ENCODE assay signal across 8 cellular contexts in the genomic region with DNA sequence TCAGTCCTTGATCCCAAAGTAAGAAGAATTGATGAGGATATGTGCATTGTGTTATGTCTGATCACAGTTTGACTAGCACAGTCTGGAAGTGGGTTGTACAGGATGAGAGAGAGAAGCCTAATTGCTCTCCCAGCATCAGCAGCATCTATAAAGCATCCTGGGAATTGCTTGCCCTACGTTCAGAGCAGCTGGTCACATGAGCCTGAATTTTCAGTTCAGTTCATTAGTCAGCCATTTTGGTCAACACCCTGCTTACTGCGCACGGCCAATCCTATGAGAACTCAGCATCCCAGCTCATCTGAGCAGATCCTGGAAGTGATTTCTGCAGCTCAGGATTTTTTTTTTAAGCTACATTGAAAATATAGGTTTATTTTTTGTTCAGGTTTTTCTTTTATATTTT. TPM values are rescaled to one million over a fixed set of nuclear protein-coding genes. Genes with fewer than 3 reads are reported as not detected.
A peak's percentile ranks its signal among the peaks of the same experiment; 100 is the strongest.
DNase-seq lines count a peak whose midpoint lies in the region; ATAC-seq and TF ChIP-seq lines count a peak whose summit lies in the region.

A gene with protein sequence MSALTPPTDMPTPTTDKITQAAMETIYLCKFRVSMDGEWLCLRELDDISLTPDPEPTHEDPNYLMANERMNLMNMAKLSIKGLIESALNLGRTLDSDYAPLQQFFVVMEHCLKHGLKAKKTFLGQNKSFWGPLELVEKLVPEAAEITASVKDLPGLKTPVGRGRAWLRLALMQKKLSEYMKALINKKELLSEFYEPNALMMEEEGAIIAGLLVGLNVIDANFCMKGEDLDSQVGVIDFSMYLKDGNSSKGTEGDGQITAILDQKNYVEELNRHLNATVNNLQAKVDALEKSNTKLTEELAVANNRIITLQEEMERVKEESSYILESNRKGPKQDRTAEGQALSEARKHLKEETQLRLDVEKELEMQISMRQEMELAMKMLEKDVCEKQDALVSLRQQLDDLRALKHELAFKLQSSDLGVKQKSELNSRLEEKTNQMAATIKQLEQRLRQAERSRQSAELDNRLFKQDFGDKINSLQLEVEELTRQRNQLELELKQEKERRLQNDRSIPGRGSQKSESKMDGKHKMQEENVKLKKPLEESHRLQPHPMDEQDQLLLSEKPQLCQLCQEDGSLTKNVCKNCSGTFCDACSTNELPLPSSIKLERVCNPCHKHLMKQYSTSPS (plus strand): TSS at position 218 of the 400 bp plus-strand sequence. CDS start 610 bp downstream, outside the sequence.

- H3K27me3 ChIP-seq in hepatocyte = no peaks in the 10 kb centered on the region

- no peaks in the 10 kb centered on the region for H3K9me2 ChIP-seq in hepatocyte (replicated peaks; ENCODE audit: insufficient read depth)

- CTCF ChIA-PET in GM10248 (lab: Yijun Ruan, JAX) = interaction anchor here (0.9 to 5.1 kb wide), 6 partner anchors 9 to 272 kb away, joined by 3 to 40 read pairs (median 3); a partner anchor contains a TSS

- H2AFZ ChIP-seq in hepatocyte = peak within 1 kb of the TSS; percentile 14

- POLR2A ChIA-PET in GM10248 (lab: Yijun Ruan, JAX) = interaction anchor here (0.7 kb wide), 1 partner anchor 25 kb away, joined by 3 read pairs; no protein-coding TSS in a partner anchor

- TF ChIP-seq CTCF in hepatocyte (IDR thresholded peaks at IDR 0.05; ENCODE audit: poor library complexity) (no peak), GM10248 (IDR thresholded peaks at IDR 0.05; ENCODE audit: control extremely low read depth, extremely low read depth, low read depth, missing control alignments) (no peak)

- H3K79me2 ChIP-seq in hepatocyte = peaks cover 82% of the 10 kb centered on the region

- H3K4me3 ChIP-seq in hepatocyte = peak within 1 kb of the TSS; percentile 1

- no peaks in the 10 kb centered on the region for H4K20me1 ChIP-seq in hepatocyte (ENCODE audit: insufficient read depth, poor library complexity, severe bottlenecking)

- 30% methylated on average over 3 of the region's 3 CpGs for WGBS in hepatocyte (ENCODE audit: low lambda C conversion rate, missing lambda C conversion rate)

- no peak for ATAC-seq in HG03039 (IDR thresholded peaks at IDR 0.05; ENCODE audit: unreplicated experiment)

- peak within 1 kb of the TSS; percentile 9 for H3K27ac ChIP-seq in hepatocyte

- peak within 1 kb of the TSS; percentile 69 for H3K4me2 ChIP-seq in hepatocyte

- H3K36me3 ChIP-seq in hepatocyte (replicated peaks; ENCODE audit: insufficient read depth, low read depth) = no peaks in the 10 kb centered on the region

- H3K9me3 ChIP-seq in hepatocyte (ENCODE audit: low read depth) = no peaks in the 10 kb centered on the region

- DNase-seq in GM03348 (ENCODE audit: low spot score) (peak; percentile 77), NCI-H345 (lab: John Stamatoyannopoulos, UW) (peak; percentile 82), astrocyte of the hippocampus (ENCODE audit: low read depth, low spot score) (peak; percentile 94), hepatocyte (ENCODE audit: low spot score) (peak; percentile 46), renal cortical epithelial cell (ENCODE audit: low read depth) (peak; percentile 82), GM10248 (ENCODE audit: extremely low spot score) (no peak)
- DNase-seq in stimulated activated CD4-positive, alpha-beta T cell treated with anti-CD3 and anti-CD28 coated beads, Interleukin-12 subunit alpha, Interleukin-12 subunit beta, amount 100 ng/mL, for 4 hours = no peak

- no peaks in the 10 kb centered on the region for H3K4me1 ChIP-seq in hepatocyte (ENCODE audit: insufficient read depth)

RNA-seq across cellular contexts. Expression of the gene that starts here (rescaled TPM):
- total RNA-seq in hepatocyte = 31.2 and 40.1 TPM in 2 replicates
- polyA plus RNA-seq in hepatocyte = 22.2 and 25.6 TPM in 2 replicates
- 37.9 and 74.9 TPM in 2 replicates for total RNA-seq in renal cortical epithelial cell

Comparison
In these comparisons a context has a peak if more than half of its experiments do, and no peak if none do; other contexts are left out.
1. DNase-seq: peak in GM03348 (single experiment), NCI-H345 (single experiment), astrocyte of the hippocampus (single experiment), hepatocyte (single experiment) and renal cortical epithelial cell (single experiment); none in stimulated activated CD4-positive, alpha-beta T cell treated with anti-CD3 and anti-CD28 coated beads, Interleukin-12 subunit alpha, Interleukin-12 subunit beta, amount 100 ng/mL, for 4 hours (single experiment) and GM10248 (single experiment).